1 cellular context compared by ENCODE assay signal in genomic region chr11:57311109-57311936, GRCh38.
TF ChIP-seq lines count a peak whose summit lies in the region.

No MANE protein-coding gene starts in this region.

TF ChIP-seq in IMR-90, 13 proteins besides CTCF, POLR2A, EP300 and RAD21 (continued from another document):
- peak; percentile 5 for TF ChIP-seq RCOR1 (IDR thresholded peaks at IDR 0.05; ENCODE audit: insufficient replicate concordance, low read length)
- no peak for TF ChIP-seq MXI1 (IDR thresholded peaks at IDR 0.05; ENCODE audit: borderline replicate concordance, low read depth, low read length)
- TF ChIP-seq FOS (IDR thresholded peaks at IDR 0.05; ENCODE audit: low read depth, low read length): peak; percentile 78
TF ChIP-seq in IMR-90: peak in this region for 6.
